11 cellular contexts compared by ENCODE assay signal in genomic region chr10:93445978-93446720, GRCh38. TPM values are rescaled to one million over a fixed set of nuclear protein-coding genes. Genes with fewer than 3 reads are reported as not detected.
DNase-seq lines count a peak whose midpoint lies in the region; ATAC-seq and TF ChIP-seq lines count a peak whose summit lies in the region.
"Had no signal": no experiment of that assay in that cellular context is flagged by ENCODE, and none has a peak within 500 bp of the region (broad histone marks: within the 10 kb centered on the region; RNA-seq: fewer than 3 reads in every experiment).

No MANE protein-coding gene starts in this region.

- ATAC-seq in SK-N-SH treated with all-trans-retinoic acid at 6 μM for 48 hours (peak; percentile 60), psoas muscle (no peak), GM21825 (IDR thresholded peaks at IDR 0.05; ENCODE audit: unreplicated experiment) (no peak)
- ATAC-seq: stimulated activated naive CD8-positive, alpha-beta T cell treated with anti-CD3 and anti-CD28 coated beads, Interleukin-15, Interleukin-2, amounts not matched to agents 100 U/mL and 50 U/mL, for 24 hours had no signal

- no peaks in the 10 kb centered on the region for H3K27me3 ChIP-seq in hepatocyte
- H3K27me3 ChIP-seq in psoas muscle (ENCODE audit: insufficient read depth in 3 of 3, low read length in 2 of 3) = no peaks in the 10 kb centered on the region

- H3K36me3 ChIP-seq in hepatocyte (replicated peaks; ENCODE audit: insufficient read depth, low read depth) (no peaks in the 10 kb centered on the region), psoas muscle (ENCODE audit: insufficient read depth in 1 of 2, low read depth in 1 of 2) (peaks cover under 1 to 4% of the 10 kb centered on the region in 2 donors)

- no peaks in the 10 kb centered on the region for H4K20me1 ChIP-seq in hepatocyte (ENCODE audit: insufficient read depth, poor library complexity, severe bottlenecking)

- 71% methylated on average over 7 of the region's 7 CpGs for WGBS in hepatocyte (ENCODE audit: low lambda C conversion rate, missing lambda C conversion rate)
- 74 to 78% (median 77%) methylated on average over 7 of the region's 7 CpGs for WGBS in psoas muscle, 3 donors

- peak overlapping the region; percentile 55 for H3K4me2 ChIP-seq in hepatocyte
- H3K4me2 ChIP-seq: KMS-11 had no signal

- H3K4me3 ChIP-seq in hepatocyte (no peak overlapping the region), psoas muscle (no peak overlapping the region)

- DNase-seq in COLO668 (lab: John Stamatoyannopoulos, UW; ENCODE audit: unreplicated experiment) = peak; percentile 11
- DNase-seq in hepatocyte (ENCODE audit: low spot score) = no peak
- no peak for DNase-seq in psoas muscle
- no peak for DNase-seq in NCI-H526 treated with DMSO at 0.1 percent for 48 hours (lab: John Stamatoyannopoulos, UW)
- DNase-seq in T-helper 1 cell = no peak
- DNase-seq in NCI-H2196 treated with DMSO at 0.1 percent for 48 hours (lab: John Stamatoyannopoulos, UW; ENCODE audit: unreplicated experiment) = no peak
- DNase-seq: stimulated activated naive CD8-positive, alpha-beta T cell treated with anti-CD3 and anti-CD28 coated beads, Interleukin-15, Interleukin-2, amounts not matched to agents 100 U/mL and 50 U/mL, for 24 hours; T-helper 9 cell had no signal

- H3K4me1 ChIP-seq in hepatocyte (ENCODE audit: insufficient read depth) (peaks cover 19% of the 10 kb centered on the region), psoas muscle (no peaks in the 10 kb centered on the region)

- H3K79me2 ChIP-seq in hepatocyte = peaks cover 6% of the 10 kb centered on the region

- H3K9me3 ChIP-seq in hepatocyte (ENCODE audit: low read depth) (no peaks in the 10 kb centered on the region), psoas muscle (no peaks in the 10 kb centered on the region)

- no peak overlapping the region for H2AFZ ChIP-seq in hepatocyte

- peak overlapping the region; percentile 94 for H3K27ac ChIP-seq in hepatocyte
- H3K27ac ChIP-seq in psoas muscle = peak overlapping the region; percentile 46
- H3K27ac ChIP-seq: KMS-11 had no signal

- no peaks in the 10 kb centered on the region for H3K9me2 ChIP-seq in hepatocyte (replicated peaks; ENCODE audit: insufficient read depth)

- TF ChIP-seq CTCF in hepatocyte (IDR thresholded peaks at IDR 0.05; ENCODE audit: poor library complexity) (no peak), psoas muscle (IDR thresholded peaks at IDR 0.05) (no peak)

- intact Hi-C loops in psoas muscle (cut with DNase I) = no loop called here

TF ChIP-seq in SK-N-SH treated with all-trans-retinoic acid at 6 μM for 48 hours, 23 proteins besides CTCF, POLR2A, EP300 and RAD21:
- TF ChIP-seq ZFP30 (CRISPR knock-in tag; IDR thresholded peaks at IDR 0.05) (no peak), ZFP3 (CRISPR knock-in tag; IDR thresholded peaks at IDR 0.05) (no peak), ARNTL (CRISPR knock-in tag; IDR thresholded peaks at IDR 0.05; ENCODE audit: borderline replicate concordance, low read depth) (no peak), ZNF8 (CRISPR knock-in tag; IDR thresholded peaks at IDR 0.05) (no peak), POU6F1 (CRISPR knock-in tag; IDR thresholded peaks at IDR 0.05; ENCODE audit: borderline replicate concordance, low read depth) (no peak), BACH2 (CRISPR knock-in tag; IDR thresholded peaks at IDR 0.05; ENCODE audit: borderline replicate concordance) (no peak)
- TF ChIP-seq, protein P1, sequence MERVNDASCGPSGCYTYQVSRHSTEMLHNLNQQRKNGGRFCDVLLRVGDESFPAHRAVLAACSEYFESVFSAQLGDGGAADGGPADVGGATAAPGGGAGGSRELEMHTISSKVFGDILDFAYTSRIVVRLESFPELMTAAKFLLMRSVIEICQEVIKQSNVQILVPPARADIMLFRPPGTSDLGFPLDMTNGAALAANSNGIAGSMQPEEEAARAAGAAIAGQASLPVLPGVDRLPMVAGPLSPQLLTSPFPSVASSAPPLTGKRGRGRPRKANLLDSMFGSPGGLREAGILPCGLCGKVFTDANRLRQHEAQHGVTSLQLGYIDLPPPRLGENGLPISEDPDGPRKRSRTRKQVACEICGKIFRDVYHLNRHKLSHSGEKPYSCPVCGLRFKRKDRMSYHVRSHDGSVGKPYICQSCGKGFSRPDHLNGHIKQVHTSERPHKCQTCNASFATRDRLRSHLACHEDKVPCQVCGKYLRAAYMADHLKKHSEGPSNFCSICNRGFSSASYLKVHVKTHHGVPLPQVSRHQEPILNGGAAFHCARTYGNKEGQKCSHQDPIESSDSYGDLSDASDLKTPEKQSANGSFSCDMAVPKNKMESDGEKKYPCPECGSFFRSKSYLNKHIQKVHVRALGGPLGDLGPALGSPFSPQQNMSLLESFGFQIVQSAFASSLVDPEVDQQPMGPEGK (CRISPR knock-in tag; IDR thresholded peaks at IDR 0.05; ENCODE audit: borderline replicate concordance) = no peak

RNA-seq across cellular contexts. Expression of gene MYOF, which starts 36.0 kb away (rescaled TPM):
- total RNA-seq in hepatocyte (41.8 and 47.9 TPM in 2 replicates), psoas muscle (1 to 10 TPM; 4.2 to 9.4 (median 5.8) TPM)
- polyA plus RNA-seq in hepatocyte (16.6 and 28.0 TPM in 2 replicates), psoas muscle (1 to 10 TPM in 2 of 3 donors, under 1 TPM in 1; 0.70 to 3.6 (median 2.1) TPM)

RNA-seq across cellular contexts. Expression of gene CEP55, which starts 50.3 kb away (rescaled TPM):
- total RNA-seq in hepatocyte = 3.6 and 4.0 TPM in 2 replicates
- 5.4 and 5.9 TPM in 2 replicates for polyA plus RNA-seq in hepatocyte
- under 1 TPM in 2 of 4 donors, not detected in 2; 0.10 to 0.29 TPM for total RNA-seq in psoas muscle
- under 1 TPM in 2 of 3 donors, not detected in 1; 0.16 to 0.25 TPM for polyA plus RNA-seq in psoas muscle
